22 cellular contexts compared by ENCODE assay signal in genomic region chr9:122392284-122392683, GRCh38.
"Had no signal": no experiment of that assay in that cellular context is flagged by ENCODE, and none has a peak within 500 bp of the region (broad histone marks: within the 10 kb centered on the region; RNA-seq: fewer than 3 reads in every experiment).

No MANE protein-coding gene starts in this region.

- H3K4me3 Mint-ChIP-seq: activated CD4-positive, alpha-beta memory T cell treated with anti-CD3 and anti-CD28 coated beads, Interleukin-2, amount 10 ng/mL, durations not matched to agents 7 days and 5 days; activated CD4-positive, alpha-beta T cell treated with anti-CD3 and anti-CD28 coated beads for 36 hours; activated naive CD4-positive, alpha-beta T cell treated with anti-CD3 and anti-CD28 coated beads, Interleukin-2, amount 10 ng/mL, durations not matched to agents 7 days and 5 days; activated naive CD8-positive, alpha-beta T cell treated with anti-CD3 and anti-CD28 coated beads, Interleukin-2, amount 50 U/mL, for 24 hours; effector memory CD8-positive, alpha-beta T cell; nephron progenitor cell; stimulated activated naive CD8-positive, alpha-beta T cell treated with anti-CD3 and anti-CD28 coated beads, Interleukin-15, amount 100 ng/mL, for 72 hours; T-helper 2 cell treated with Interferon-gamma antibody and Interleukin-4, amounts not matched to agents 5 μg/mL and 100 μg/mL, for 36 hours had no signal

- H3K36me3 ChIP-seq: brain microvascular endothelial cell, left lung, right atrium auricular region had no signal

- H3K27ac ChIP-seq: brain microvascular endothelial cell, epithelial cell of prostate, left lung had no signal

- DNase-seq: activated CD4-positive, alpha-beta memory T cell treated with anti-CD3 and anti-CD28 coated beads, Interleukin-2, amount 10 ng/mL, durations not matched to agents 7 days and 5 days; activated CD4-positive, alpha-beta T cell treated with anti-CD3 and anti-CD28 coated beads for 36 hours; activated CD8-positive, alpha-beta memory T cell treated with anti-CD3 and anti-CD28 coated beads, Interleukin-2, amount 50 U/mL, for 48 hours; activated effector memory CD4-positive, alpha-beta T cell treated with Interleukin-2 at 50 U/mL for 16 hours; activated naive CD4-positive, alpha-beta T cell treated with anti-CD3 and anti-CD28 coated beads, Interleukin-2, amount 10 ng/mL, durations not matched to agents 7 days and 5 days; activated naive CD8-positive, alpha-beta T cell treated with anti-CD3 and anti-CD28 coated beads, Interleukin-2, amount 50 U/mL, for 24 hours; aorta; brain microvascular endothelial cell; effector memory CD8-positive, alpha-beta T cell; left lung; mammary epithelial cell; midbrain; nephron progenitor cell; nucleus accumbens; stimulated activated naive CD8-positive, alpha-beta T cell treated with anti-CD3 and anti-CD28 coated beads, Interleukin-15, amount 100 ng/mL, for 72 hours; trophoblast cell had no signal

- H3K4me1 ChIP-seq: left lung had no signal

- H3K9me3 ChIP-seq: left lung, right atrium auricular region had no signal

- H3K4me3 ChIP-seq: left lung, right atrium auricular region had no signal

- H3K27me3 ChIP-seq: brain microvascular endothelial cell, left lung, right atrium auricular region had no signal

- H3K36me3 Mint-ChIP-seq: activated naive CD4-positive, alpha-beta T cell treated with anti-CD3 and anti-CD28 coated beads, Interleukin-2, amount 10 ng/mL, durations not matched to agents 7 days and 5 days had no signal

- H3K4me1 Mint-ChIP-seq: activated CD4-positive, alpha-beta memory T cell treated with anti-CD3 and anti-CD28 coated beads, Interleukin-2, amount 10 ng/mL, durations not matched to agents 7 days and 5 days; activated CD4-positive, alpha-beta T cell treated with anti-CD3 and anti-CD28 coated beads for 36 hours; activated naive CD4-positive, alpha-beta T cell treated with anti-CD3 and anti-CD28 coated beads, Interleukin-2, amount 10 ng/mL, durations not matched to agents 7 days and 5 days had no signal

- FAIRE-seq: frontal cortex, TTC549 had no signal

- H3K9me3 Mint-ChIP-seq: activated CD4-positive, alpha-beta memory T cell treated with anti-CD3 and anti-CD28 coated beads, Interleukin-2, amount 10 ng/mL, durations not matched to agents 7 days and 5 days; activated naive CD4-positive, alpha-beta T cell treated with anti-CD3 and anti-CD28 coated beads, Interleukin-2, amount 10 ng/mL, durations not matched to agents 7 days and 5 days; activated naive CD8-positive, alpha-beta T cell treated with anti-CD3 and anti-CD28 coated beads, Interleukin-2, amount 50 U/mL, for 24 hours; effector memory CD8-positive, alpha-beta T cell; nephron progenitor cell; stimulated activated naive CD8-positive, alpha-beta T cell treated with anti-CD3 and anti-CD28 coated beads, Interleukin-15, amount 100 ng/mL, for 72 hours; T-helper 2 cell treated with Interferon-gamma antibody and Interleukin-4, amounts not matched to agents 5 μg/mL and 100 μg/mL, for 36 hours had no signal

- H3K27ac Mint-ChIP-seq: activated CD4-positive, alpha-beta memory T cell treated with anti-CD3 and anti-CD28 coated beads, Interleukin-2, amount 10 ng/mL, durations not matched to agents 7 days and 5 days; activated CD4-positive, alpha-beta T cell treated with anti-CD3 and anti-CD28 coated beads for 36 hours; activated naive CD8-positive, alpha-beta T cell treated with anti-CD3 and anti-CD28 coated beads, Interleukin-2, amount 50 U/mL, for 24 hours; effector memory CD8-positive, alpha-beta T cell; nephron progenitor cell; progenitor cell of endocrine pancreas; stimulated activated naive CD8-positive, alpha-beta T cell treated with anti-CD3 and anti-CD28 coated beads, Interleukin-15, amount 100 ng/mL, for 72 hours; T-helper 2 cell treated with Interferon-gamma antibody and Interleukin-4, amounts not matched to agents 5 μg/mL and 100 μg/mL, for 36 hours had no signal
